In the genomic region with DNA sequence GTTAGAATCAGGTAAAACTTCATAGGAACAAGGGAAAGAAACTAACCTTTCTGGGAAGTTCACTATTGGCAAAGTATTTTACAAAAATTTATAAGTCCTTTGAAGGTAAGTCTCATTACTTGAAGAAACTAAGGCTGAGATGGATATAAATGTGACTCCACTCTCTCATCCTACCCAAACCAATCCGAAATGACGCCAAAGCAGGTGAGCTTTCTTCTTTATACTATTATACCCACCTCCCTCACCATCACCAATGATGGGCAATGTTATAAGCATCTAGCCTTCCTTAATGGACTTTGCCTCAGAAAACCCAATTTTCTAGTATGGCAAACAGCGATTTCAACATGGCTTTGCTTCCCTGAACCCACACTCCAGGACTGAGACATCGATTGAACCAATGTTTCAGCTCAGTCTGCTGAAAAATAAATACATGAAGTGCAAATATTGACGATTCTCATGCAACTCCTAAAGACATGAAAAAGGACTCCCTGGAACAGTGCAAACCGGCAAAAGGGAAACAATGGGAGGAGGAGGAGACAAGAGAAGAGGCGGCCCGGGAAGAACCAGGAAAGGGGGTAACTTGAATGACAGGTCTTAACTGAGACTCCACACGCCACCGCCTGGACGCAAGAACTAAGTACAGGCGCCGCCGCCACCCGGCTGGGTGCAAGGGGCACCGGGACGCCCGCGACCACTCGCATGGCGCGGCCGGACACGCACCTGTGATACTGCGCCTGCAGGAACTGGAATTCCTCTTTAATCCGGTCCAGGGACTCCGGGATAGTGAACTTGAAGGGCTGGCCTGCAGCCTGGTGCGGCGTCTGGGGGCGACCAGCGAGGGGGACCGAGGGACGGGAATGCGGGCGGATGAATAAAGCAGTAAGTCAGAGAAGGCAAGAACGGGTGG, we compare ENCODE assay signal across 8 cellular contexts. TPM values are rescaled to one million over a fixed set of nuclear protein-coding genes. Genes with fewer than 3 reads are reported as not detected.
DNase-seq lines count a peak whose midpoint lies in the region; ATAC-seq and TF ChIP-seq lines count a peak whose summit lies in the region.

No MANE protein-coding gene starts in this region.

- no peak overlapping the region for H3K14ac ChIP-seq in neuronal stem cell (ENCODE audit: low read length)

- no peak overlapping the region for H3K4ac ChIP-seq in neuronal stem cell (ENCODE audit: low read length)

- H3K9me3 ChIP-seq in cardiac muscle cell (ENCODE audit: low read depth) (no peaks in the 10 kb centered on the region), neuronal stem cell (replicated peaks in 1 of 2; ENCODE audit: control insufficient read depth in 2 of 2, insufficient read depth in 1 of 2, low read depth in 1 of 2, low read length in 2 of 2) (peaks cover 0 to 11% of the 10 kb centered on the region in 2 donors)

- no peak overlapping the region for H4K91ac ChIP-seq in neuronal stem cell (ENCODE audit: low read depth, low read length, poor library complexity)

- TF ChIP-seq CTCF in cardiac muscle cell (IDR thresholded peaks at IDR 0.05; ENCODE audit: low read depth, low read length) = peak; percentile 59

- peak overlapping the region; percentile 27 for H3K4me3 ChIP-seq in cardiac muscle cell
- H3K4me3 ChIP-seq in neuronal stem cell (ENCODE audit: low read length in 2 of 2) = peak overlapping the region; percentile 78 to 94

- H3K27ac ChIP-seq in cardiac muscle cell = no peak overlapping the region
- no peak overlapping the region for H3K27ac ChIP-seq in neuronal stem cell (replicated peaks; ENCODE audit: low read length)

- H3K9ac ChIP-seq in neuronal stem cell (ENCODE audit: low read depth, low read length, poor library complexity) = no peak overlapping the region

- DNase-seq in G401 (ENCODE audit: low spot score) (peak; percentile 87), HS-27A (ENCODE audit: low read depth) (peak; percentile 36), NCI-H748 treated with DMSO at 0.1 percent for 48 hours (lab: John Stamatoyannopoulos, UW) (peak; percentile 87), amniotic epithelial cell (ENCODE audit: low read depth) (peak; percentile 83), cardiac muscle cell (ENCODE audit: low read depth in 1 of 2, low spot score in 1 of 2) (peak; percentile 76 to 89), neuronal stem cell (ENCODE audit: low spot score) (peak; percentile 82)
- no peak for DNase-seq in activated CD4-positive, CD25-positive, alpha-beta regulatory T cell (lab: John Stamatoyannopoulos, UW)

- H3K36me3 ChIP-seq in cardiac muscle cell = no peaks in the 10 kb centered on the region
- peaks cover 0 to 41% of the 10 kb centered on the region in 2 donors for H3K36me3 ChIP-seq in neuronal stem cell (replicated peaks in 1 of 2; ENCODE audit: control insufficient read depth in 2 of 2, insufficient read depth in 2 of 2, low read length in 2 of 2)

- no peak overlapping the region for H2BK15ac ChIP-seq in neuronal stem cell (ENCODE audit: low read length)

- H2BK12ac ChIP-seq in neuronal stem cell (ENCODE audit: low read length) = no peak overlapping the region

- peak overlapping the region; percentile 55 for H3K18ac ChIP-seq in neuronal stem cell (ENCODE audit: low read length)

- in situ Hi-C loops in G401 (cut with HindIII; ENCODE audit: low sequenced_read_pairs) = no loop called here

- no peak overlapping the region for H4K8ac ChIP-seq in neuronal stem cell (ENCODE audit: low read depth, low read length)

- ATAC-seq in GM19397 (IDR thresholded peaks at IDR 0.05; ENCODE audit: unreplicated experiment) = no peak

- no CpG with 5 or more reads among the region's 36 CpGs for WGBS in neuronal stem cell (ENCODE audit: extremely low coverage in 2 of 2, insufficient read length in 2 of 2, insufficient replicate concordance in 1 of 2), 2 donors

- peak overlapping the region; percentile 84 for H2AFZ ChIP-seq in neuronal stem cell (ENCODE audit: low read length)

- H3K4me1 ChIP-seq in cardiac muscle cell (ENCODE audit: low read depth) (no peaks in the 10 kb centered on the region), neuronal stem cell (ENCODE audit: control insufficient read depth in 2 of 2, insufficient read depth in 1 of 2, low read depth in 1 of 2, low read length in 2 of 2) (peaks cover 18 to 26% of the 10 kb centered on the region in 2 donors)

- H3K23ac ChIP-seq in neuronal stem cell (ENCODE audit: low read depth, low read length, poor library complexity) = no peak overlapping the region

- H2AK5ac ChIP-seq in neuronal stem cell (ENCODE audit: low read depth, low read length) = no peak overlapping the region

- H3K27me3 ChIP-seq in cardiac muscle cell = peaks cover 96% of the 10 kb centered on the region
- peaks cover 0 to 15% (median 5%) of the 10 kb centered on the region in 3 experiments for H3K27me3 ChIP-seq in neuronal stem cell (ENCODE audit: control insufficient read depth in 3 of 3, insufficient read depth in 3 of 3, low read depth in 1 of 3, low read length in 3 of 3)

- H3K79me1 ChIP-seq in neuronal stem cell (ENCODE audit: low read depth, low read length) = peaks cover 3% of the 10 kb centered on the region

- no peak overlapping the region for H2BK120ac ChIP-seq in neuronal stem cell (ENCODE audit: low read depth, low read length)

- H2BK5ac ChIP-seq in neuronal stem cell (ENCODE audit: low read length) = peak overlapping the region; percentile 96

- peak overlapping the region; percentile 91 for H3K4me2 ChIP-seq in neuronal stem cell (ENCODE audit: insufficient read depth, low read length, poor library complexity, severe bottlenecking)

RNA-seq across cellular contexts. Expression of a gene that starts 2.5 kb away (rescaled TPM):
- 9.0 and 13.6 TPM in 2 replicates for total RNA-seq in G401 (2014; rRNA removed; shearing (Covaris generic))
- total RNA-seq in cardiac muscle cell = 3.2 and 3.4 TPM in 2 replicates
- polyA plus RNA-seq in cardiac muscle cell = 2.1 and 2.5 TPM in 2 replicates
- 24.3 TPM for polyA plus RNA-seq in neuronal stem cell (2013, experiment 1 of 2)
- polyA plus RNA-seq in neuronal stem cell (2013, experiment 2 of 2) = 24.4 TPM

Comparison
In these comparisons a context has a peak if more than half of its experiments do, and no peak if none do; other contexts are left out.
1. DNase-seq: peak in G401 (single experiment), HS-27A (single experiment), NCI-H748 treated with DMSO at 0.1 percent for 48 hours (single experiment), amniotic epithelial cell (single experiment), cardiac muscle cell (2 of 2) and neuronal stem cell (single experiment); none in activated CD4-positive, CD25-positive, alpha-beta regulatory T cell (0 of 4).